In the genomic region with DNA sequence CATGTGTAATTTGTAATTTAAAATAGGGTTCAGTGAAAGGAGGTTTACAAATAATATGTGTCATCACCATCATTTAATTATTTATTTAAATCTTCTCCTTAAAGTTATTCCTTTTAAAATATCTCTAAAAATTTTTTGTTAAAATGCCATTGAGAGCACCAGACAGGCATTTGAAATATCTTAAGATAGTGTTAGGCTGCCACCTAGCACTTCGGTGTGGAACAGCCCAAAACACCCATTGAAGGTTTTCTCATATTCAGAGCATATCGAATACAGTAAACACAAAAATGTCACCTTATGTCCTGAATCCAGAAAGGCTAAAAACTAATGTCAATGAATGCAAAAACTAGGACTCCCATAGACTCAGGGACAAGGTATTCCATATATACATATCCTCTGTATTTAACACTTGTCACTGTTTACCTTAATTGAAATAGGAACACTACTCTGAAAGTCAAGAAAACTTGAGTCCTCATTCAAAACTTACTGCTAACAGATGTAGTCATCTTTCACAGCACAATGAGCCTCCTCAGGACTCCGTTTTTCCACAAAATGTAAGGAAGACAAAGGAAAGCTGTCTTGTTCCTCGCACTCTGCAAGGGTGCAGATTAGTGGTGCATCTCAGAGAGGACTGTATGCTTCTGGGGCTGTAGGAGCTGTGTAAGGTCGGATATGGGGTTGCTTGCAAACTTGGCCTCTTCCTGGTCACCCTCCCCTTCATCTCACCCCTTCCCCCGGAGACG, we compare ENCODE assay signal across 8 cellular contexts.
DNase-seq lines count a peak whose midpoint lies in the region; ATAC-seq, FAIRE-seq and TF ChIP-seq lines count a peak whose summit lies in the region.

No MANE protein-coding gene starts in this region.

- CTCF ChIA-PET in activated CD8-positive, alpha-beta T cell treated with anti-CD3 and anti-CD28 coated beads for 36 hours (lab: Charles Lee): no interaction called here
- CTCF ChIA-PET in activated CD8-positive, alpha-beta T cell treated with anti-CD3 and anti-CD28 coated beads, Interleukin-2, amount 10 ng/mL, durations not matched to agents 7 days and 5 days (lab: Charles Lee): no interaction called here

- DNase-seq in activated CD8-positive, alpha-beta T cell treated with anti-CD3 and anti-CD28 coated beads for 36 hours: peak; percentile 2
- DNase-seq in activated CD8-positive, alpha-beta T cell treated with anti-CD3 and anti-CD28 coated beads, Interleukin-2, amount 10 ng/mL, durations not matched to agents 7 days and 5 days: no peak
- DNase-seq in NCI-H460 (ENCODE audit: extremely low read depth, low read depth) (peak; percentile 30), chondrocyte (ENCODE audit: low spot score) (no peak), mesenchymal stem cell (peak; percentile 55), GM19239 (ENCODE audit: insufficient read length, low spot score) (no peak)

- peaks cover 0 to 5% of the 10 kb centered on the region in 2 experiments for H3K27me3 ChIP-seq in mesenchymal stem cell (ENCODE audit: control insufficient read depth in 1 of 2, insufficient read depth in 1 of 2, low read length in 2 of 2)

- H2AFZ ChIP-seq in mesenchymal stem cell (ENCODE audit: low read depth, low read length): no peak overlapping the region

- ATAC-seq in activated CD8-positive, alpha-beta T cell treated with anti-CD3 and anti-CD28 coated beads for 36 hours: no peak
- ATAC-seq in activated CD8-positive, alpha-beta T cell treated with anti-CD3 and anti-CD28 coated beads, Interleukin-2, amount 10 ng/mL, durations not matched to agents 7 days and 5 days: no peak
- ATAC-seq in HG03060 (IDR thresholded peaks at IDR 0.05; ENCODE audit: low read depth, unreplicated experiment) (peak; percentile 61), esophagus mucosa (no peak)

- H3K36me3 Mint-ChIP-seq in activated CD8-positive, alpha-beta T cell treated with anti-CD3 and anti-CD28 coated beads for 36 hours (ENCODE audit: low read depth): no peaks in the 10 kb centered on the region
- H3K36me3 Mint-ChIP-seq in activated CD8-positive, alpha-beta T cell treated with anti-CD3 and anti-CD28 coated beads, Interleukin-2, amount 10 ng/mL, durations not matched to agents 7 days and 5 days (ENCODE audit: low read depth): no peaks in the 10 kb centered on the region
- no peaks in the 10 kb centered on the region for H3K36me3 Mint-ChIP-seq in chondrocyte (ENCODE audit: low read depth)

- no peak overlapping the region for H3K14ac ChIP-seq in mesenchymal stem cell (ENCODE audit: low read length in 2 of 2)

- H2BK12ac ChIP-seq in mesenchymal stem cell (ENCODE audit: low read length in 2 of 2): no peak overlapping the region

- no peak overlapping the region for H3K4me2 ChIP-seq in mesenchymal stem cell (ENCODE audit: low read length, poor library complexity, severe bottlenecking)

- no peak for FAIRE-seq in GM19239 (lab: Jason Lieb, UNC)

- H3K9ac ChIP-seq in mesenchymal stem cell (ENCODE audit: low read length): no peak overlapping the region

- no peaks in the 10 kb centered on the region for H3K4me1 Mint-ChIP-seq in activated CD8-positive, alpha-beta T cell treated with anti-CD3 and anti-CD28 coated beads for 36 hours (ENCODE audit: low read depth)
- no peaks in the 10 kb centered on the region for H3K4me1 Mint-ChIP-seq in activated CD8-positive, alpha-beta T cell treated with anti-CD3 and anti-CD28 coated beads, Interleukin-2, amount 10 ng/mL, durations not matched to agents 7 days and 5 days (ENCODE audit: low read depth)
- no peaks in the 10 kb centered on the region for H3K4me1 Mint-ChIP-seq in chondrocyte (ENCODE audit: low read depth)

- no peak overlapping the region for H3K4me3 ChIP-seq in mesenchymal stem cell (ENCODE audit: insufficient read depth in 1 of 2, low read depth in 1 of 2, low read length in 2 of 2)

- no peak overlapping the region for H4K91ac ChIP-seq in mesenchymal stem cell (ENCODE audit: low read length)

- no peaks in the 10 kb centered on the region for H3K9me3 ChIP-seq in mesenchymal stem cell (ENCODE audit: control insufficient read depth, low read length)

- no peak overlapping the region for H2BK15ac ChIP-seq in mesenchymal stem cell (ENCODE audit: low read depth, poor library complexity, severe bottlenecking)

- POLR2A ChIA-PET in activated CD8-positive, alpha-beta T cell treated with anti-CD3 and anti-CD28 coated beads for 36 hours (lab: Charles Lee): interaction anchor here (0.7 kb wide), 1 partner anchor 14 kb away, joined by 3 read pairs; no protein-coding TSS in a partner anchor
- POLR2A ChIA-PET in activated CD8-positive, alpha-beta T cell treated with anti-CD3 and anti-CD28 coated beads, Interleukin-2, amount 10 ng/mL, durations not matched to agents 7 days and 5 days (lab: Charles Lee): no interaction called here

- no peaks in the 10 kb centered on the region for H3K9me3 Mint-ChIP-seq in activated CD8-positive, alpha-beta T cell treated with anti-CD3 and anti-CD28 coated beads for 36 hours
- no peaks in the 10 kb centered on the region for H3K9me3 Mint-ChIP-seq in activated CD8-positive, alpha-beta T cell treated with anti-CD3 and anti-CD28 coated beads, Interleukin-2, amount 10 ng/mL, durations not matched to agents 7 days and 5 days (ENCODE audit: insufficient read depth)
- no peaks in the 10 kb centered on the region for H3K9me3 Mint-ChIP-seq in chondrocyte (ENCODE audit: low read depth)

- H3K4ac ChIP-seq in mesenchymal stem cell (ENCODE audit: low read depth in 1 of 2, low read length in 2 of 2): no peak overlapping the region

- H2AK5ac ChIP-seq in mesenchymal stem cell (ENCODE audit: low read length, severe bottlenecking): no peak overlapping the region

- H3K27me3 Mint-ChIP-seq in activated CD8-positive, alpha-beta T cell treated with anti-CD3 and anti-CD28 coated beads for 36 hours: peaks cover 2% of the 10 kb centered on the region
- no peaks in the 10 kb centered on the region for H3K27me3 Mint-ChIP-seq in activated CD8-positive, alpha-beta T cell treated with anti-CD3 and anti-CD28 coated beads, Interleukin-2, amount 10 ng/mL, durations not matched to agents 7 days and 5 days (ENCODE audit: low read depth)
- H3K27me3 Mint-ChIP-seq in chondrocyte (ENCODE audit: low read depth): peaks cover 14% of the 10 kb centered on the region

- no peak overlapping the region for H3K18ac ChIP-seq in mesenchymal stem cell (ENCODE audit: low read depth in 1 of 2, low read length in 2 of 2)

- H3K27ac Mint-ChIP-seq in activated CD8-positive, alpha-beta T cell treated with anti-CD3 and anti-CD28 coated beads for 36 hours: no peak overlapping the region
- H3K27ac Mint-ChIP-seq in activated CD8-positive, alpha-beta T cell treated with anti-CD3 and anti-CD28 coated beads, Interleukin-2, amount 10 ng/mL, durations not matched to agents 7 days and 5 days: no peak overlapping the region
- no peak overlapping the region for H3K27ac Mint-ChIP-seq in chondrocyte (ENCODE audit: unreplicated experiment)

- peak overlapping the region; percentile 12 for H4K8ac ChIP-seq in mesenchymal stem cell (ENCODE audit: low read length)

- no peak overlapping the region for H3K23ac ChIP-seq in mesenchymal stem cell (ENCODE audit: low read length in 2 of 2)

- intact Hi-C loops in activated CD8-positive, alpha-beta T cell treated with anti-CD3 and anti-CD28 coated beads for 36 hours (cut with micrococcal nuclease): no loop called here

- H3K79me1 ChIP-seq in mesenchymal stem cell (replicated peaks; ENCODE audit: low read length, poor library complexity, severe bottlenecking): no peaks in the 10 kb centered on the region

- H2BK5ac ChIP-seq in mesenchymal stem cell (ENCODE audit: low read depth, low read length, poor library complexity, severe bottlenecking): no peak overlapping the region

- no peaks in the 10 kb centered on the region for H3K36me3 ChIP-seq in mesenchymal stem cell (ENCODE audit: control insufficient read depth in 1 of 2, insufficient read depth in 2 of 2, low read depth in 1 of 2, low read length in 2 of 2)

- H3K4me3 Mint-ChIP-seq in activated CD8-positive, alpha-beta T cell treated with anti-CD3 and anti-CD28 coated beads for 36 hours: no peak overlapping the region
- H3K4me3 Mint-ChIP-seq in activated CD8-positive, alpha-beta T cell treated with anti-CD3 and anti-CD28 coated beads, Interleukin-2, amount 10 ng/mL, durations not matched to agents 7 days and 5 days: no peak overlapping the region
- H3K4me3 Mint-ChIP-seq in chondrocyte (ENCODE audit: unreplicated experiment): no peak overlapping the region

- H3K27ac ChIP-seq in mesenchymal stem cell (ENCODE audit: low read length, poor library complexity, severe bottlenecking): no peak overlapping the region

- no peak overlapping the region for H2BK120ac ChIP-seq in mesenchymal stem cell (ENCODE audit: low read depth, low read length)

- 51% methylated on average over 5 of the region's 7 CpGs for WGBS in mesenchymal stem cell

- H3K4me1 ChIP-seq in mesenchymal stem cell (ENCODE audit: control insufficient read depth, insufficient read depth, low read depth, low read length): no peaks in the 10 kb centered on the region

- TF ChIP-seq CTCF in activated CD8-positive, alpha-beta T cell treated with anti-CD3 and anti-CD28 coated beads for 36 hours (IDR thresholded peaks at IDR 0.05): peak; percentile 49
- TF ChIP-seq CTCF in chondrocyte (IDR thresholded peaks at IDR 0.05): peak; percentile 92

Comparison
In these comparisons a context has a peak if more than half of its experiments do, and no peak if none do; other contexts are left out.
1. DNase-seq: peak in activated CD8-positive, alpha-beta T cell treated with anti-CD3 and anti-CD28 coated beads for 36 hours (single experiment), NCI-H460 (single experiment) and mesenchymal stem cell (single experiment); none in activated CD8-positive, alpha-beta T cell treated with anti-CD3 and anti-CD28 coated beads, Interleukin-2, amount 10 ng/mL, durations not matched to agents 7 days and 5 days (single experiment), chondrocyte (single experiment) and GM19239 (single experiment).